In genomic region chr1:154982897-154983648, GRCh38 we compare ENCODE assay signal across 1 cellular context.
TF ChIP-seq lines count a peak whose summit lies in the region.

Gene FLAD1 (plus strand): TSS chr1:154983344. CDS start chr1:154983695, 351 bp downstream.

TF ChIP-seq in A549, 52 proteins besides CTCF, POLR2A, EP300 and RAD21 (continued from another document):
- TF ChIP-seq BCL3 (IDR thresholded peaks at IDR 0.05) (peak; percentile 55; the same call in 1 of the 3 replicates), RARB (CRISPR knock-in tag; IDR thresholded peaks at IDR 0.05) (no peak), CHD2 (IDR thresholded peaks at IDR 0.05; ENCODE audit: low read length, partially characterized antibody) (peak; percentile 58), CBX8 (IDR thresholded peaks at IDR 0.05) (no peak), GATA3 (IDR thresholded peaks at IDR 0.05; ENCODE audit: borderline replicate concordance) (peak; percentile 22; the same call in 1 of the 2 replicates), USF2 (IDR thresholded peaks at IDR 0.05) (peak; percentile 91), ZSCAN20 (CRISPR knock-in tag; IDR thresholded peaks at IDR 0.05) (no peak), ZNF302 (CRISPR knock-in tag; IDR thresholded peaks at IDR 0.05) (no peak), SMC3 (IDR thresholded peaks at IDR 0.05) (no peak), E2F6 (IDR thresholded peaks at IDR 0.05; ENCODE audit: borderline replicate concordance, low read depth) (peak; percentile 95), REST (IDR thresholded peaks at IDR 0.05) (no peak), MYC (IDR thresholded peaks at IDR 0.05; ENCODE audit: borderline replicate concordance, low read length) (peak; percentile 56; the same call in 1 of the 2 replicates), HOXA7 (CRISPR knock-in tag; IDR thresholded peaks at IDR 0.05) (no peak), HES2 (IDR thresholded peaks at IDR 0.05) (no peak), NFE2L2 (conservative IDR thresholded peaks at IDR 0.05; ENCODE audit: low read length) (no peak), MAX (IDR thresholded peaks at IDR 0.05) (peak; percentile 97), CHD4 (IDR thresholded peaks at IDR 0.05; ENCODE audit: borderline replicate concordance) (no peak)
